8 cellular contexts compared by ENCODE assay signal in genomic region chr4:95095352-95095974, GRCh38.
A peak's percentile ranks its signal among the peaks of the same experiment; 100 is the strongest.
DNase-seq lines count a peak whose midpoint lies in the region; ATAC-seq and TF ChIP-seq lines count a peak whose summit lies in the region.

No MANE protein-coding gene starts in this region.

- H3K9ac ChIP-seq in DND-41 (ENCODE audit: low read depth, low read length) (peak overlapping the region; percentile 67), mammary epithelial cell (ENCODE audit: insufficient read depth, low read length) (no peak overlapping the region), neural cell (ENCODE audit: low read length) (no peak overlapping the region)

- no peaks in the 10 kb centered on the region for H3F3A ChIP-seq in neural cell (ENCODE audit: insufficient read depth, low read length, poor library complexity, severe bottlenecking)

- no peak for TF ChIP-seq EP300 in neural cell (conservative IDR thresholded peaks at IDR 0.05; ENCODE audit: poor library complexity, severe bottlenecking)

- peak overlapping the region; percentile 65 for H3K27ac ChIP-seq in DND-41 (ENCODE audit: low read length)
- no peak overlapping the region for H3K27ac ChIP-seq in mammary epithelial cell (ENCODE audit: insufficient read depth, low read depth, low read length)
- H3K27ac ChIP-seq in neural cell (ENCODE audit: low read length): no peak overlapping the region

- H4K20me1 ChIP-seq in DND-41 (ENCODE audit: insufficient read depth, low read length) (no peaks in the 10 kb centered on the region), mammary epithelial cell (ENCODE audit: insufficient read depth, low read length) (no peaks in the 10 kb centered on the region), neural cell (ENCODE audit: insufficient read depth) (no peaks in the 10 kb centered on the region)

- H2AFZ ChIP-seq in DND-41 (ENCODE audit: low read depth, low read length) (no peak overlapping the region), mammary epithelial cell (ENCODE audit: low read depth, low read length) (no peak overlapping the region), neural cell (ENCODE audit: low read depth, low read length) (no peak overlapping the region)

- H3K36me3 ChIP-seq in DND-41 (ENCODE audit: insufficient read depth, low read length) (peaks cover 13% of the 10 kb centered on the region), mammary epithelial cell (ENCODE audit: insufficient read depth, low read length) (no peaks in the 10 kb centered on the region), neural cell (ENCODE audit: insufficient read depth, low read length) (no peaks in the 10 kb centered on the region)

- H3K27me3 Mint-ChIP-seq in activated T-cell treated with anti-CD3 and anti-CD28 coated beads, Interleukin-2, amount 50 U/mL, for 4 hours (ENCODE audit: low read depth): no peaks in the 10 kb centered on the region

- intact Hi-C loops in mammary epithelial cell (cut with micrococcal nuclease): loop anchor here (1.0 to 10.0 kb wide), 4 partner anchors 337 to 1301 kb away; no protein-coding TSS in a partner anchor

- dilution Hi-C loops in mammary epithelial cell (cut with HindIII; ENCODE audit: low sequenced_read_pairs): no loop called here

- CTCF ChIA-PET in mammary epithelial cell (lab: Charles Lee; ENCODE audit: low non-redundant PET): interaction anchor here (0.6 kb wide), 1 partner anchor 685 kb away, joined by 4 read pairs; no protein-coding TSS in a partner anchor

- in situ Hi-C loops in mammary epithelial cell (cut with MboI; ENCODE audit: low sequenced_read_pairs in 2 of 2): loop anchor here in 1 of 2 donors (25.0 kb wide), 1 partner anchor 158 kb away; no protein-coding TSS in a partner anchor

- peak; percentile 77 for TF ChIP-seq RAD21 in neural cell (conservative IDR thresholded peaks at IDR 0.05)

- ATAC-seq in DND-41 (ENCODE audit: insufficient read depth, low read depth) (peak; percentile 29; the same call in 1 of the 3 replicates), GM19328 (IDR thresholded peaks at IDR 0.05; ENCODE audit: unreplicated experiment) (no peak)
- ATAC-seq in activated T-cell treated with anti-CD3 and anti-CD28 coated beads, Interleukin-2, amount 50 U/mL, for 4 hours: no peak

- H3K36me3 Mint-ChIP-seq in activated T-cell treated with anti-CD3 and anti-CD28 coated beads, Interleukin-2, amount 50 U/mL, for 4 hours (ENCODE audit: insufficient read depth): no peaks in the 10 kb centered on the region

- H3K4me3 ChIP-seq in DND-41 (ENCODE audit: low read depth in 1 of 2, low read length in 2 of 2) (peak overlapping the region in 1 of 2 experiments; percentile 15; a peak in 1 of 4 replicates), mammary epithelial cell (replicated peaks in 1 of 3; ENCODE audit: insufficient read depth in 1 of 3, low read depth in 2 of 3, low read length in 3 of 3) (no peak overlapping the region), neural cell (ENCODE audit: low read length) (no peak overlapping the region)

- H3K9me3 ChIP-seq in DND-41 (ENCODE audit: insufficient read depth, low read length, severe bottlenecking): no peaks in the 10 kb centered on the region
- no peaks in the 10 kb centered on the region for H3K9me3 ChIP-seq in mammary epithelial cell (replicated peaks; ENCODE audit: insufficient read depth, low read length)
- no peaks in the 10 kb centered on the region for H3K9me3 ChIP-seq in neural cell (ENCODE audit: low read length)

- no peaks in the 10 kb centered on the region for H3K27me3 ChIP-seq in DND-41 (ENCODE audit: insufficient read depth, low read length, poor library complexity)
- H3K27me3 ChIP-seq in mammary epithelial cell (ENCODE audit: insufficient read depth, low read length): no peaks in the 10 kb centered on the region
- no peaks in the 10 kb centered on the region for H3K27me3 ChIP-seq in neural cell (ENCODE audit: insufficient read depth, low read depth, low read length)

- H3K79me2 ChIP-seq in DND-41 (ENCODE audit: insufficient read depth, low read length): peaks cover 91% of the 10 kb centered on the region
- no peaks in the 10 kb centered on the region for H3K79me2 ChIP-seq in mammary epithelial cell (ENCODE audit: insufficient read depth, low read length)
- no peaks in the 10 kb centered on the region for H3K79me2 ChIP-seq in neural cell (replicated peaks; ENCODE audit: insufficient read depth, low read length)

- H3K4me2 ChIP-seq in DND-41 (ENCODE audit: insufficient read depth, low read length) (peak overlapping the region; percentile 63; the same call in 1 of the 2 replicates), mammary epithelial cell (ENCODE audit: insufficient read depth, low read depth, low read length) (no peak overlapping the region), neural cell (ENCODE audit: low read length) (no peak overlapping the region)

- no peaks in the 10 kb centered on the region for H3K9me2 ChIP-seq in neural cell (ENCODE audit: insufficient read depth, low read length)

- H3K9me3 Mint-ChIP-seq in activated T-cell treated with anti-CD3 and anti-CD28 coated beads, Interleukin-2, amount 50 U/mL, for 4 hours: no peaks in the 10 kb centered on the region

- H3K4me3 Mint-ChIP-seq in activated T-cell treated with anti-CD3 and anti-CD28 coated beads, Interleukin-2, amount 50 U/mL, for 4 hours: no peak overlapping the region

- peaks cover 48% of the 10 kb centered on the region for H3K4me1 ChIP-seq in DND-41 (ENCODE audit: insufficient read depth, low read length)
- no peaks in the 10 kb centered on the region for H3K4me1 ChIP-seq in mammary epithelial cell (ENCODE audit: insufficient read depth, low read length)

- BruUV-seq in mammary epithelial cell (replicated peaks; lab: Mats Ljungman, UMichigan): no TSS peak

- peak; percentile 65 for DNase-seq in DND-41
- DNase-seq in M059J (ENCODE audit: low read depth): peak; percentile 5
- DNase-seq in mammary epithelial cell: peak; percentile 37
- DNase-seq in activated T-cell treated with anti-CD3 and anti-CD28 coated beads, Interleukin-2, amount 50 U/mL, for 4 hours: no peak
- DNase-seq in DMS79 treated with DMSO at 0.1 percent for 48 hours (lab: John Stamatoyannopoulos, UW): no peak
- no peak for DNase-seq in NCI-H1694 (lab: John Stamatoyannopoulos, UW)

- TF ChIP-seq CTCF in DND-41 (IDR thresholded peaks at IDR 0.05; ENCODE audit: borderline replicate concordance, extremely low read depth, low read length, poor library complexity, severe bottlenecking) (peak; percentile 88), mammary epithelial cell (conservative IDR thresholded peaks at IDR 0.05 in 1 of 2, IDR thresholded peaks at IDR 0.05 in 1 of 2; ENCODE audit: extremely low read depth in 1 of 2, insufficient read depth in 1 of 2, low read depth in 1 of 2, low read length in 2 of 2) (peak; percentile 65 to 82), neural cell (IDR thresholded peaks at IDR 0.05; ENCODE audit: poor library complexity, severe bottlenecking) (peak; percentile 74)

- H3K4me1 Mint-ChIP-seq in activated T-cell treated with anti-CD3 and anti-CD28 coated beads, Interleukin-2, amount 50 U/mL, for 4 hours (ENCODE audit: low read depth): no peaks in the 10 kb centered on the region

- 0% methylated on average over 1 of the region's 1 CpG for WGBS in mammary epithelial cell (ENCODE audit: low coverage, missing lambda C conversion rate)

TF ChIP-seq in neural cell, 6 proteins besides CTCF, POLR2A, EP300 and RAD21:
- TF ChIP-seq MXI1 (conservative IDR thresholded peaks at IDR 0.05; ENCODE audit: poor library complexity, severe bottlenecking) (no peak), TAF1 (IDR thresholded peaks at IDR 0.05; ENCODE audit: low read depth) (no peak), SMC3 (conservative IDR thresholded peaks at IDR 0.05; ENCODE audit: poor library complexity) (peak; percentile 85), EZH2 (IDR thresholded peaks at IDR 0.05; ENCODE audit: borderline replicate concordance, insufficient read depth, low read length, poor library complexity, severe bottlenecking) (no peak), REST (IDR thresholded peaks at IDR 0.05; ENCODE audit: borderline replicate concordance) (no peak), POLR2AphosphoS5 (IDR thresholded peaks at IDR 0.05) (no peak)

Comparison
In these comparisons a context has a peak if more than half of its experiments do, and no peak if none do; other contexts are left out.
1. DNase-seq: peak in DND-41 (single experiment), M059J (single experiment) and mammary epithelial cell (single experiment); none in activated T-cell treated with anti-CD3 and anti-CD28 coated beads, Interleukin-2, amount 50 U/mL, for 4 hours (single experiment), DMS79 treated with DMSO at 0.1 percent for 48 hours (single experiment) and NCI-H1694 (single experiment).
2. Peak in every context shown above with its lines, with median percentiles within 50 percentile points of each other: CTCF ChIP-seq.